ENCODE assay signal across 20 cellular contexts in genomic region chr12:98162906-98163678, GRCh38.
"Had no signal": no experiment of that assay in that cellular context is flagged by ENCODE, and none has a peak within 500 bp of the region (broad histone marks: within the 10 kb centered on the region; RNA-seq: fewer than 3 reads in every experiment).

No MANE protein-coding gene starts in this region.

- ATAC-seq: left lung had no signal

- H3K4me3 Mint-ChIP-seq: central memory CD8-positive, alpha-beta T cell; naive B cell; nephron had no signal

- H3K4me3 ChIP-seq: dorsolateral prefrontal cortex, esophagus squamous epithelium, left lung, lung, sigmoid colon, skin epidermis, stomach had no signal

- H3K9me3 Mint-ChIP-seq: central memory CD8-positive, alpha-beta T cell; nephron had no signal

- H3K27ac ChIP-seq: dorsolateral prefrontal cortex, epithelial cell of prostate, esophagus squamous epithelium, left lung, neutrophil, sigmoid colon, skin epidermis, stomach had no signal

- DNase-seq: cortex of kidney; dorsolateral prefrontal cortex; effector CD8-positive, alpha-beta T cell; esophagus squamous epithelium; foreskin fibroblast; hypothalamus; islet precursor cell; left lung; mesenchymal stem cell; naive B cell; sigmoid colon; stimulated activated naive CD4-positive, alpha-beta T cell; stomach; substantia nigra had no signal

- H3K27me3 ChIP-seq: esophagus squamous epithelium, left lung, neutrophil, sigmoid colon, stomach had no signal

- H3K4me1 ChIP-seq: esophagus squamous epithelium, left lung, sigmoid colon, stomach had no signal

- H3K9me3 ChIP-seq: esophagus squamous epithelium, left lung, neutrophil, sigmoid colon, stomach had no signal

- H3K36me3 ChIP-seq: esophagus squamous epithelium, left lung, neutrophil, sigmoid colon, stomach had no signal

- H3K27ac Mint-ChIP-seq: naive B cell, nephron had no signal

- H3K36me3 Mint-ChIP-seq: naive B cell had no signal

- H3K4me1 Mint-ChIP-seq: central memory CD8-positive, alpha-beta T cell; naive B cell; nephron had no signal
